In the genomic region with DNA sequence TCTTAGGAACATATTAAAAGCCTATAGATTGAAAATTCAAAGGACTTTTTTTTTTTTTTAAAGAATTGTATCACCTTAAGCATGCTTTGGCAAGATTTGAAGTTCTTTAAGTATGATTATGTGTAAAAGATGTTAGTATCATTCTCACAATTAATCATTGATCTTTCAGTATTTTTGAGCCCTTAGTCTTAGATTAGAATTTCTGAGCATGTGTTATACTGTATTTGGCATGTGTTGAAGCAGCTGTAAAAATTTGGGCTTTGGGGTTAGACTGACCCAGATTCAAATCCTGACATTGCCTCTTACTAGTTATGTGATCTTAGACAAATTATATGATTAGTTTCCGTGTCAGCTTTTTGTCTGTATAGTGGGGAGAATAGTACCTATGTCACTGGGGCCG, we compare ENCODE assay signal across 16 cellular contexts. TPM values are rescaled to one million over a fixed set of nuclear protein-coding genes. Genes with fewer than 3 reads are reported as not detected.
DNase-seq lines count a peak whose midpoint lies in the region; ATAC-seq and TF ChIP-seq lines count a peak whose summit lies in the region.
"Had no signal": no experiment of that assay in that cellular context is flagged by ENCODE, and none has a peak within 500 bp of the region (broad histone marks: within the 10 kb centered on the region; RNA-seq: fewer than 3 reads in every experiment).

No MANE protein-coding gene starts in this region.

- peaks cover 87% of the 10 kb centered on the region for H3K4me1 Mint-ChIP-seq in activated T-cell treated with anti-CD3 and anti-CD28 coated beads, Interleukin-2, amount 50 U/mL, for 72 hours (ENCODE audit: low read depth)
- peaks cover 80% of the 10 kb centered on the region for H3K4me1 Mint-ChIP-seq in chondrocyte (ENCODE audit: low read depth)

- TF ChIP-seq CTCF in chondrocyte (IDR thresholded peaks at IDR 0.05) = no peak
- TF ChIP-seq CTCF in foreskin fibroblast (IDR thresholded peaks at IDR 0.05; ENCODE audit: low read depth, low read length) = no peak

- H2AFZ ChIP-seq in Karpas-422 (ENCODE audit: low read length) = no peak overlapping the region

- H3K9ac ChIP-seq in Karpas-422 (ENCODE audit: low read length) (no peak overlapping the region), skeletal muscle satellite cell (ENCODE audit: low read depth, low read length) (peak overlapping the region; percentile 7)

- peaks cover 0 to 2% of the 10 kb centered on the region in 2 donors for H3K36me3 Mint-ChIP-seq in activated T-cell treated with anti-CD3 and anti-CD28 coated beads, Interleukin-2, amount 50 U/mL, for 72 hours (ENCODE audit: insufficient read depth in 2 of 2)
- H3K36me3 Mint-ChIP-seq in chondrocyte (ENCODE audit: low read depth) = no peaks in the 10 kb centered on the region

- ATAC-seq in activated T-cell treated with anti-CD3 and anti-CD28 coated beads, Interleukin-2, amount 50 U/mL, for 72 hours (replicated peaks in 1 of 2) = peak; percentile 4 to 11
- ATAC-seq: Right ventricle myocardium inferior had no signal

- no peak overlapping the region for H3K27ac ChIP-seq in Karpas-422 (ENCODE audit: low read length)
- H3K27ac ChIP-seq: Peyer's patch had no signal

- peaks cover 99% of the 10 kb centered on the region for H3K79me2 ChIP-seq in Karpas-422 (ENCODE audit: low read length)

- no peak overlapping the region for H3K4me3 ChIP-seq in Karpas-422 (ENCODE audit: low read length)
- H3K4me3 ChIP-seq in skeletal muscle satellite cell (ENCODE audit: low read length) = no peak overlapping the region
- H3K4me3 ChIP-seq in foreskin fibroblast (ENCODE audit: low read depth in 1 of 2, low read length in 2 of 2) = no peak overlapping the region
- H3K4me3 ChIP-seq: Peyer's patch had no signal

- no peaks in the 10 kb centered on the region for H3K9me3 Mint-ChIP-seq in activated T-cell treated with anti-CD3 and anti-CD28 coated beads, Interleukin-2, amount 50 U/mL, for 72 hours
- H3K9me3 Mint-ChIP-seq in chondrocyte (ENCODE audit: low read depth) = no peaks in the 10 kb centered on the region
- H3K9me3 Mint-ChIP-seq: CD4-positive, alpha-beta memory T cell had no signal

- H4K20me1 ChIP-seq in Karpas-422 (ENCODE audit: insufficient read depth, low read depth, low read length) = peaks cover 23% of the 10 kb centered on the region

- H3K27me3 ChIP-seq in Karpas-422 (ENCODE audit: low read length) (no peaks in the 10 kb centered on the region), skeletal muscle satellite cell (ENCODE audit: control insufficient read depth, insufficient read depth, low read length) (no peaks in the 10 kb centered on the region)
- H3K27me3 ChIP-seq: BE2C, Peyer's patch had no signal

- H3K4me1 ChIP-seq in Karpas-422 (ENCODE audit: low read length) = peaks cover 61% of the 10 kb centered on the region
- peaks cover 74% of the 10 kb centered on the region for H3K4me1 ChIP-seq in skeletal muscle satellite cell (ENCODE audit: control insufficient read depth, insufficient read depth, low read length)
- H3K4me1 ChIP-seq: BE2C had no signal

- DNase-seq in activated T-cell treated with anti-CD3 and anti-CD28 coated beads, Interleukin-2, amount 50 U/mL, for 72 hours = no peak
- DNase-seq in activated T-cell treated with anti-CD3 and anti-CD28 coated beads, Interleukin-2, amount 50 U/mL, for 1 hour = no peak
- DNase-seq in Karpas-422 (no peak), chondrocyte (ENCODE audit: low spot score) (no peak), activated gamma-delta T cell treated with Interleukin-2 at 50 U/mL for 16 hours (no peak), foreskin fibroblast (no peak)
- DNase-seq: BE2C; CD4-positive, alpha-beta memory T cell; EL; GOT3; NCI-H1694 treated with DMSO at 0.1 percent for 48 hours; NCI-H748 treated with DMSO at 0.1 percent for 48 hours; NK-92 treated with Interleukin-12 subunit alpha and Interleukin-12 subunit beta, amount 100 ng/mL, for 24 hours; Peyer's patch had no signal

- H3K9me2 ChIP-seq in Karpas-422 (replicated peaks; ENCODE audit: insufficient read depth, low read length) = no peaks in the 10 kb centered on the region

- H3K9me3 ChIP-seq in Karpas-422 (ENCODE audit: low read length) (no peaks in the 10 kb centered on the region), skeletal muscle satellite cell (replicated peaks; ENCODE audit: low read length) (no peaks in the 10 kb centered on the region)
- H3K9me3 ChIP-seq: BE2C, Peyer's patch had no signal

- peak overlapping the region in 1 of 2 donors; percentile 52 for H3K4me3 Mint-ChIP-seq in activated T-cell treated with anti-CD3 and anti-CD28 coated beads, Interleukin-2, amount 50 U/mL, for 72 hours
- no peak overlapping the region for H3K4me3 Mint-ChIP-seq in chondrocyte (ENCODE audit: unreplicated experiment)

- H3K36me3 ChIP-seq in Karpas-422 (ENCODE audit: insufficient read depth, low read length) (peaks cover 4% of the 10 kb centered on the region; the same call in 1 of the 2 replicates), skeletal muscle satellite cell (ENCODE audit: insufficient read depth, low read length) (no peaks in the 10 kb centered on the region)
- H3K36me3 ChIP-seq: BE2C, Peyer's patch had no signal

- H3K27me3 Mint-ChIP-seq in activated T-cell treated with anti-CD3 and anti-CD28 coated beads, Interleukin-2, amount 50 U/mL, for 72 hours (ENCODE audit: low read depth) = no peaks in the 10 kb centered on the region
- no peaks in the 10 kb centered on the region for H3K27me3 Mint-ChIP-seq in chondrocyte (ENCODE audit: low read depth)
- H3K27me3 Mint-ChIP-seq: CD4-positive, alpha-beta memory T cell had no signal

- peak overlapping the region; percentile 7 for H3K4me2 ChIP-seq in Karpas-422 (ENCODE audit: low read depth, low read length, poor library complexity, severe bottlenecking)
- no peak overlapping the region for H3K4me2 ChIP-seq in skeletal muscle satellite cell (ENCODE audit: low read length)

- peak overlapping the region; percentile 66 for H3K27ac Mint-ChIP-seq in activated T-cell treated with anti-CD3 and anti-CD28 coated beads, Interleukin-2, amount 50 U/mL, for 72 hours
- H3K27ac Mint-ChIP-seq in chondrocyte (ENCODE audit: unreplicated experiment) = peak overlapping the region; percentile 43

RNA-seq across cellular contexts. Expression of a gene that starts 6.3 kb away (rescaled TPM):
- 10 to 100 TPM; 46.3 to 51.8 TPM for total RNA-seq in activated T-cell treated with anti-CD3 and anti-CD28 coated beads, Interleukin-2, amount 50 U/mL, for 72 hours
- total RNA-seq in Karpas-422 (2014; rRNA removed; shearing (Covaris generic); ENCODE audit: low replicate concordance) = 42.7 and 55.3 TPM in 2 replicates
- 66.5 to 76.0 TPM (median 72.0 TPM) in 3 replicates for total RNA-seq in chondrocyte
- total RNA-seq in skeletal muscle satellite cell (2012; rRNA removed) = 48.2 and 49.8 TPM in 2 replicates

RNA-seq across cellular contexts. Expression of a gene that starts 33.2 kb away (rescaled TPM):
- 10 to 100 TPM; 27.3 to 38.2 TPM for total RNA-seq in activated T-cell treated with anti-CD3 and anti-CD28 coated beads, Interleukin-2, amount 50 U/mL, for 72 hours
- total RNA-seq in Karpas-422 (2014; rRNA removed; shearing (Covaris generic); ENCODE audit: low replicate concordance) = 11.3 and 23.0 TPM in 2 replicates
- total RNA-seq in chondrocyte = 9.3 to 23.7 TPM (median 22.4 TPM) in 3 replicates
- total RNA-seq in skeletal muscle satellite cell (2012; rRNA removed) = 10.5 and 12.4 TPM in 2 replicates

RNA-seq across cellular contexts. Expression of a gene that starts 34.7 kb away (rescaled TPM):
- 10 to 100 TPM; 49.7 to 52.9 TPM for total RNA-seq in activated T-cell treated with anti-CD3 and anti-CD28 coated beads, Interleukin-2, amount 50 U/mL, for 72 hours
- 23.4 and 34.4 TPM in 2 replicates for total RNA-seq in Karpas-422 (2014; rRNA removed; shearing (Covaris generic); ENCODE audit: low replicate concordance)
- 47.5 to 55.2 TPM (median 48.6 TPM) in 3 replicates for total RNA-seq in chondrocyte
- 14.6 and 15.2 TPM in 2 replicates for total RNA-seq in skeletal muscle satellite cell (2012; rRNA removed)
